ENCODE assay signal across 1 cellular context in genomic region chr1:159015440-159015909, GRCh38.
TF ChIP-seq lines count a peak whose summit lies in the region.

No MANE protein-coding gene starts in this region.

TF ChIP-seq in SK-N-SH, 30 proteins besides CTCF, POLR2A, EP300 and RAD21 (continued from another document):
- TF ChIP-seq ZBTB33 (IDR thresholded peaks at IDR 0.05; ENCODE audit: borderline replicate concordance, low read depth) (peak; percentile 27; the same call in 1 of the 2 replicates), JUND (IDR thresholded peaks at IDR 0.05) (peak; percentile 69), SIN3A (IDR thresholded peaks at IDR 0.05; ENCODE audit: borderline replicate concordance, low read depth, low read length) (no peak), USF2 (IDR thresholded peaks at IDR 0.05; ENCODE audit: borderline replicate concordance, low read depth, low read length) (no peak), FOSL2 (IDR thresholded peaks at IDR 0.05; ENCODE audit: borderline replicate concordance, low read depth) (peak; percentile 72; the same call in 1 of the 2 replicates), ELF1 (IDR thresholded peaks at IDR 0.05) (peak; percentile 76), NFIC (IDR thresholded peaks at IDR 0.05; ENCODE audit: borderline replicate concordance) (no peak), TAF1 (IDR thresholded peaks at IDR 0.05; ENCODE audit: borderline replicate concordance, low read depth, low read length) (no peak; the same call in 1 of the 2 replicates)
